ENCODE assay signal across 14 cellular contexts in genomic region chr6:14207493-14207892, GRCh38.
DNase-seq lines count a peak whose midpoint lies in the region; ATAC-seq, FAIRE-seq and TF ChIP-seq lines count a peak whose summit lies in the region.
"Had no signal": no experiment of that assay in that cellular context is flagged by ENCODE, and none has a peak within 500 bp of the region (broad histone marks: within the 10 kb centered on the region; RNA-seq: fewer than 3 reads in every experiment).

No MANE protein-coding gene starts in this region.

- H3K4me1 ChIP-seq in kidney (ENCODE audit: control insufficient read depth in 1 of 2, insufficient read depth in 1 of 2, low read depth in 1 of 2, low read length in 2 of 2), result peaks cover 13 to 25% of the 10 kb centered on the region in 2 donors
- H3K4me1 ChIP-seq in mucosa of rectum (ENCODE audit: control insufficient read depth in 2 of 2, insufficient read depth in 2 of 2, low read length in 2 of 2), result peaks cover 12 to 38% of the 10 kb centered on the region in 2 donors
- peaks cover 25% of the 10 kb centered on the region for H3K4me1 ChIP-seq in OCI-LY7 (ENCODE audit: insufficient read depth, low read length, poor library complexity, severe bottlenecking)

- TF ChIP-seq CTCF in kidney (IDR thresholded peaks at IDR 0.05; ENCODE audit: borderline replicate concordance, extremely low read depth, insufficient read depth) (no peak), OCI-LY7 (conservative IDR thresholded peaks at IDR 0.05; ENCODE audit: low read length) (no peak)

- POLR2A ChIA-PET in OCI-LY7 (lab: Charles Lee), result interaction anchor here (0.6 to 1.4 kb wide), 2 partner anchors 10 to 352 kb away, joined by 4 read pairs; no protein-coding TSS in a partner anchor

- H3K9me3 ChIP-seq in kidney (ENCODE audit: control insufficient read depth in 1 of 2, low read length in 2 of 2) (no peaks in the 10 kb centered on the region), mucosa of rectum (ENCODE audit: control insufficient read depth in 2 of 2, low read length in 2 of 2) (no peaks in the 10 kb centered on the region), OCI-LY7 (ENCODE audit: low read length) (no peaks in the 10 kb centered on the region)
- H3K9me3 ChIP-seq: BE2C, SJSA1 had no signal

- no peak overlapping the region for H3K27ac Mint-ChIP-seq in activated T-cell treated with anti-CD3 and anti-CD28 coated beads, Interleukin-2, amount 50 U/mL, for 24 hours
- H3K27ac Mint-ChIP-seq: CD8-positive, alpha-beta T cell had no signal

- peaks cover 38% of the 10 kb centered on the region for H3K4me1 Mint-ChIP-seq in activated T-cell treated with anti-CD3 and anti-CD28 coated beads, Interleukin-2, amount 50 U/mL, for 24 hours (ENCODE audit: low read depth)

- H3K79me2 ChIP-seq in OCI-LY7 (ENCODE audit: insufficient read depth, low read depth, low read length), result no peaks in the 10 kb centered on the region

- no peak overlapping the region for H3K4me2 ChIP-seq in OCI-LY7 (ENCODE audit: low read length)

- H3K36me3 ChIP-seq in kidney (ENCODE audit: control insufficient read depth in 1 of 2, insufficient read depth in 2 of 2, low read length in 2 of 2) (no peaks in the 10 kb centered on the region), mucosa of rectum (ENCODE audit: control insufficient read depth in 2 of 2, insufficient read depth in 2 of 2, low read length in 2 of 2) (no peaks in the 10 kb centered on the region), OCI-LY7 (ENCODE audit: insufficient read depth, low read length) (no peaks in the 10 kb centered on the region)
- H3K36me3 ChIP-seq: BE2C, SJSA1 had no signal

- H2AFZ ChIP-seq in OCI-LY7 (ENCODE audit: low read length), result no peak overlapping the region

- no peaks in the 10 kb centered on the region for H3K27me3 ChIP-seq in mucosa of rectum (ENCODE audit: control insufficient read depth in 2 of 2, insufficient read depth in 2 of 2, low read length in 2 of 2)
- H3K27me3 ChIP-seq: BE2C, SJSA1 had no signal

- H3K27ac ChIP-seq in kidney (ENCODE audit: low read depth in 2 of 2, low read length in 2 of 2), result peak overlapping the region; percentile 3 to 63
- peak overlapping the region; percentile 46 to 85 for H3K27ac ChIP-seq in mucosa of rectum (ENCODE audit: low read depth in 2 of 2, low read length in 2 of 2)
- H3K27ac ChIP-seq in OCI-LY7 (ENCODE audit: low read depth, low read length, poor library complexity, severe bottlenecking), result no peak overlapping the region
- H3K27ac ChIP-seq: SJSA1 had no signal

- no peaks in the 10 kb centered on the region for H4K20me1 ChIP-seq in OCI-LY7 (ENCODE audit: insufficient read depth, low read length)

- FAIRE-seq in kidney (lab: Jason Lieb, UNC), result peak; percentile 11
- FAIRE-seq: H54 had no signal

- CTCF ChIA-PET in OCI-LY7 (lab: Charles Lee; ENCODE audit: unreplicated experiment), result no interaction called here

- no peaks in the 10 kb centered on the region for H3K36me3 Mint-ChIP-seq in activated T-cell treated with anti-CD3 and anti-CD28 coated beads, Interleukin-2, amount 50 U/mL, for 24 hours (ENCODE audit: low read depth)
- H3K36me3 Mint-ChIP-seq: CD8-positive, alpha-beta T cell; IgD-negative memory B cell had no signal

- BruUV-seq in OCI-LY7 (replicated peaks; lab: Mats Ljungman, UMichigan), result no TSS peak

- H3K9me3 Mint-ChIP-seq in activated T-cell treated with anti-CD3 and anti-CD28 coated beads, Interleukin-2, amount 50 U/mL, for 24 hours, result no peaks in the 10 kb centered on the region
- H3K9me3 Mint-ChIP-seq: CD8-positive, alpha-beta T cell; IgD-negative memory B cell had no signal

- no peaks in the 10 kb centered on the region for H3K27me3 Mint-ChIP-seq in activated T-cell treated with anti-CD3 and anti-CD28 coated beads, Interleukin-2, amount 50 U/mL, for 24 hours

- DNase-seq in M059J (ENCODE audit: low read depth), result peak; percentile 68
- DNase-seq in kidney, result no peak
- DNase-seq in activated T-cell treated with anti-CD3 and anti-CD28 coated beads, Interleukin-2, amount 50 U/mL, for 24 hours, result no peak
- no peak for DNase-seq in OCI-LY7 (ENCODE audit: low spot score)
- DNase-seq: BE2C; CD8-positive, alpha-beta T cell; NCI-H2227 treated with DMSO at 0.1 percent for 48 hours; NK-92 treated with Interleukin-12 subunit alpha and Interleukin-12 subunit beta, amount 100 ng/mL, for 24 hours had no signal

- ATAC-seq in HG03097 (IDR thresholded peaks at IDR 0.05; ENCODE audit: low FRiP score, unreplicated experiment), result no peak
- ATAC-seq in HG02938 (IDR thresholded peaks at IDR 0.05; ENCODE audit: unreplicated experiment), result no peak
- ATAC-seq: CD8-positive, alpha-beta T cell had no signal

- H3K4me3 Mint-ChIP-seq in activated T-cell treated with anti-CD3 and anti-CD28 coated beads, Interleukin-2, amount 50 U/mL, for 24 hours, result no peak overlapping the region
- H3K4me3 Mint-ChIP-seq: CD8-positive, alpha-beta T cell had no signal

- H3K9ac ChIP-seq in kidney (ENCODE audit: low read length in 2 of 2) (no peak overlapping the region), mucosa of rectum (ENCODE audit: low read depth in 1 of 2, low read length in 2 of 2) (no peak overlapping the region)

- intact Hi-C loops in kidney (cut with DNase I), result no loop called here
- intact Hi-C loops in OCI-LY7 (cut with micrococcal nuclease; ENCODE audit: unreplicated experiment), result loop anchor here (10.0 kb wide), 1 partner anchor 1237 kb away; no protein-coding TSS in a partner anchor

- H3K9me2 ChIP-seq in OCI-LY7 (ENCODE audit: insufficient read depth, low read length), result no peaks in the 10 kb centered on the region

- H3K4me3 ChIP-seq in kidney (ENCODE audit: low read length in 2 of 2) (no peak overlapping the region), mucosa of rectum (ENCODE audit: low read length in 2 of 2) (peak overlapping the region in 1 of 2 donors; percentile 9), OCI-LY7 (ENCODE audit: low read depth, low read length, poor library complexity, severe bottlenecking) (no peak overlapping the region)
- H3K4me3 ChIP-seq: SJSA1 had no signal
